Comparison of ENCODE assay signal across 36 cellular contexts in genomic region chr5:5273976-5274375, GRCh38.
"Had no signal": no experiment of that assay in that cellular context is flagged by ENCODE, and none has a peak within 500 bp of the region (broad histone marks: within the 10 kb centered on the region; RNA-seq: fewer than 3 reads in every experiment).

No MANE protein-coding gene starts in this region.

- H3K9me3 ChIP-seq: ascending aorta had no signal

- H3K4me3 ChIP-seq: ascending aorta, cardiac muscle cell had no signal

- H3K9me3 Mint-ChIP-seq: activated B cell treated with CpG ODN at 0.5 μM for 24 hours; activated CD4-positive, alpha-beta memory T cell treated with anti-CD3 and anti-CD28 coated beads for 36 hours; activated CD4-positive, alpha-beta T cell treated with anti-CD3 and anti-CD28 coated beads, Interleukin-2, amount 10 ng/mL, durations not matched to agents 24 days and 14 days; activated naive CD4-positive, alpha-beta T cell treated with anti-CD3 and anti-CD28 coated beads, Interleukin-2, amount 50 U/mL, for 24 hours; activated naive CD8-positive, alpha-beta T cell treated with anti-CD3 and anti-CD28 coated beads, Interleukin-2, amount 10 ng/mL, durations not matched to agents 7 days and 5 days; activated T-cell treated with anti-CD3 and anti-CD28 coated beads, Interleukin-2, amount 50 U/mL, for 24 hours; activated T-helper 2 cell treated with anti-CD3 and anti-CD28 coated beads, Interferon-gamma antibody, Interleukin-2, Interleukin-4, amounts not matched to agents 10 μg/mL and 5 μg/mL and 100 μg/mL, durations not matched to agents 14 hours and 24 hours and 36 hours; central memory CD8-positive, alpha-beta T cell; T-helper 1 cell treated with Interleukin-12 subunit alpha and Interleukin-12 subunit beta and Interleukin-4 antibody, amounts not matched to agents 30 μg/mL and 1 μg/mL, for 36 hours; T-helper 2 cell treated with Interferon-gamma antibody and Interleukin-4, amounts not matched to agents 5 μg/mL and 100 μg/mL, for 36 hours had no signal

- H3K4me1 Mint-ChIP-seq: activated B cell treated with CpG ODN at 0.5 μM for 24 hours; activated CD4-positive, alpha-beta T cell treated with anti-CD3 and anti-CD28 coated beads, Interleukin-2, amount 10 ng/mL, durations not matched to agents 24 days and 14 days; activated naive CD4-positive, alpha-beta T cell treated with anti-CD3 and anti-CD28 coated beads, Interleukin-2, amount 10 ng/mL, durations not matched to agents 7 days and 5 days; activated naive CD4-positive, alpha-beta T cell treated with anti-CD3 and anti-CD28 coated beads, Interleukin-2, amount 50 U/mL, for 24 hours; activated naive CD8-positive, alpha-beta T cell treated with anti-CD3 and anti-CD28 coated beads, Interleukin-2, amount 10 ng/mL, durations not matched to agents 7 days and 5 days; activated naive CD8-positive, alpha-beta T cell treated with anti-CD3 and anti-CD28 coated beads, Interleukin-2, amount 50 U/mL, for 24 hours; central memory CD8-positive, alpha-beta T cell had no signal

- ATAC-seq: activated CD8-positive, alpha-beta T cell treated with anti-CD3 and anti-CD28 coated beads, Interleukin-2, amount 10 ng/mL, durations not matched to agents 7 days and 5 days; activated naive CD8-positive, alpha-beta T cell treated with anti-CD3 and anti-CD28 coated beads, Interleukin-2, amount 50 U/mL, for 24 hours had no signal

- H3K27me3 ChIP-seq: ascending aorta, cardiac muscle cell had no signal

- H3K4me1 ChIP-seq: ascending aorta had no signal

- H3K27ac Mint-ChIP-seq: activated B cell treated with CpG ODN at 0.5 μM for 24 hours; activated CD4-positive, alpha-beta memory T cell treated with anti-CD3 and anti-CD28 coated beads for 36 hours; activated CD4-positive, alpha-beta T cell treated with anti-CD3 and anti-CD28 coated beads, Interleukin-2, amount 10 ng/mL, durations not matched to agents 24 days and 14 days; activated CD8-positive, alpha-beta T cell treated with anti-CD3 and anti-CD28 coated beads, Interleukin-2, amount 10 ng/mL, durations not matched to agents 7 days and 5 days; activated naive CD4-positive, alpha-beta T cell treated with anti-CD3 and anti-CD28 coated beads, Interleukin-2, amount 10 ng/mL, durations not matched to agents 7 days and 5 days; activated naive CD4-positive, alpha-beta T cell treated with anti-CD3 and anti-CD28 coated beads, Interleukin-2, amount 50 U/mL, for 24 hours; activated naive CD8-positive, alpha-beta T cell; activated naive CD8-positive, alpha-beta T cell treated with anti-CD3 and anti-CD28 coated beads, Interleukin-2, amount 10 ng/mL, durations not matched to agents 7 days and 5 days; activated naive CD8-positive, alpha-beta T cell treated with anti-CD3 and anti-CD28 coated beads, Interleukin-2, amount 50 U/mL, for 24 hours; activated T-cell treated with anti-CD3 and anti-CD28 coated beads, Interleukin-2, amount 50 U/mL, for 24 hours; activated T-helper 2 cell treated with anti-CD3 and anti-CD28 coated beads, Interferon-gamma antibody, Interleukin-2, Interleukin-4, amounts not matched to agents 10 μg/mL and 5 μg/mL and 100 μg/mL, durations not matched to agents 14 hours and 24 hours and 36 hours; brain; T-helper 1 cell treated with Interleukin-12 subunit alpha and Interleukin-12 subunit beta and Interleukin-4 antibody, amounts not matched to agents 30 μg/mL and 1 μg/mL, for 36 hours; T-helper 2 cell treated with Interferon-gamma antibody and Interleukin-4, amounts not matched to agents 5 μg/mL and 100 μg/mL, for 36 hours had no signal

- H3K27ac ChIP-seq: ascending aorta, cardiac muscle cell, VCaP had no signal

- DNase-seq: activated B cell treated with CpG ODN at 0.5 μM for 24 hours; activated CD4-positive, alpha-beta memory T cell treated with anti-CD3 and anti-CD28 coated beads for 36 hours; activated CD4-positive, alpha-beta T cell treated with anti-CD3 and anti-CD28 coated beads for 4 hours; activated CD4-positive, alpha-beta T cell treated with anti-CD3 and anti-CD28 coated beads, Interleukin-2, amount 10 ng/mL, durations not matched to agents 24 days and 14 days; activated CD4-positive, alpha-beta T cell treated with anti-CD3 and anti-CD28 coated beads, Interleukin-2, amount 50 U/mL, for 1 hour; activated CD4-positive, alpha-beta T cell treated with anti-CD3 and anti-CD28 coated beads, Interleukin-2, amount 50 U/mL, for 4 hours; activated CD4-positive, CD25-positive, alpha-beta regulatory T cell treated with anti-CD3 and anti-CD28 coated beads, Interleukin-2, amount 50 U/mL, for 72 hours; activated CD8-positive, alpha-beta memory T cell treated with anti-CD3 and anti-CD28 coated beads for 24 hours; activated CD8-positive, alpha-beta memory T cell treated with anti-CD3 and anti-CD28 coated beads, Interleukin-2, amount 50 U/mL, for 48 hours; activated CD8-positive, alpha-beta T cell treated with anti-CD3 and anti-CD28 coated beads, Interleukin-2, amount 10 ng/mL, durations not matched to agents 7 days and 5 days; activated effector memory CD4-positive, alpha-beta T cell treated with Interleukin-2 at 50 U/mL for 16 hours; activated gamma-delta T cell; activated naive CD4-positive, alpha-beta T cell treated with anti-CD3 and anti-CD28 coated beads, Interleukin-2, amount 10 ng/mL, durations not matched to agents 7 days and 5 days; activated naive CD4-positive, alpha-beta T cell treated with Interleukin-2 at 50 U/mL for 16 hours; activated naive CD8-positive, alpha-beta T cell treated with anti-CD3 and anti-CD28 coated beads, Interleukin-2, amount 10 ng/mL, durations not matched to agents 7 days and 5 days; activated naive CD8-positive, alpha-beta T cell treated with anti-CD3 and anti-CD28 coated beads, Interleukin-2, amount 50 U/mL, for 24 hours; activated T-cell treated with anti-CD3 and anti-CD28 coated beads, Interleukin-2, amount 50 U/mL, for 24 hours; activated T-cell treated with anti-CD3 and anti-CD28 coated beads, Interleukin-2, amount 50 U/mL, for 48 hours; amygdala; anterior cingulate cortex; caudate nucleus; cerebellar nuclear complex; SW 1271; T-helper 1 cell; T-helper 2 cell; T-helper 9 cell had no signal

- H3K36me3 ChIP-seq: ascending aorta, cardiac muscle cell had no signal

- H3K36me3 Mint-ChIP-seq: activated CD4-positive, alpha-beta memory T cell treated with anti-CD3 and anti-CD28 coated beads for 36 hours; activated naive CD4-positive, alpha-beta T cell treated with anti-CD3 and anti-CD28 coated beads, Interleukin-2, amount 10 ng/mL, durations not matched to agents 7 days and 5 days; activated naive CD4-positive, alpha-beta T cell treated with anti-CD3 and anti-CD28 coated beads, Interleukin-2, amount 50 U/mL, for 24 hours; activated naive CD8-positive, alpha-beta T cell; activated naive CD8-positive, alpha-beta T cell treated with anti-CD3 and anti-CD28 coated beads, Interleukin-2, amount 10 ng/mL, durations not matched to agents 7 days and 5 days; brain had no signal

- H3K4me3 Mint-ChIP-seq: activated B cell treated with CpG ODN at 0.5 μM for 24 hours; activated CD4-positive, alpha-beta memory T cell treated with anti-CD3 and anti-CD28 coated beads for 36 hours; activated CD4-positive, alpha-beta T cell treated with anti-CD3 and anti-CD28 coated beads, Interleukin-2, amount 10 ng/mL, durations not matched to agents 24 days and 14 days; activated CD8-positive, alpha-beta T cell treated with anti-CD3 and anti-CD28 coated beads, Interleukin-2, amount 10 ng/mL, durations not matched to agents 7 days and 5 days; activated naive CD4-positive, alpha-beta T cell treated with anti-CD3 and anti-CD28 coated beads, Interleukin-2, amount 10 ng/mL, durations not matched to agents 7 days and 5 days; activated naive CD4-positive, alpha-beta T cell treated with anti-CD3 and anti-CD28 coated beads, Interleukin-2, amount 50 U/mL, for 24 hours; activated naive CD8-positive, alpha-beta T cell; activated naive CD8-positive, alpha-beta T cell treated with anti-CD3 and anti-CD28 coated beads, Interleukin-2, amount 10 ng/mL, durations not matched to agents 7 days and 5 days; activated naive CD8-positive, alpha-beta T cell treated with anti-CD3 and anti-CD28 coated beads, Interleukin-2, amount 50 U/mL, for 24 hours; activated T-cell treated with anti-CD3 and anti-CD28 coated beads, Interleukin-2, amount 50 U/mL, for 24 hours; brain; central memory CD8-positive, alpha-beta T cell; T-helper 1 cell treated with Interleukin-12 subunit alpha and Interleukin-12 subunit beta and Interleukin-4 antibody, amounts not matched to agents 30 μg/mL and 1 μg/mL, for 36 hours; T-helper 2 cell treated with Interferon-gamma antibody and Interleukin-4, amounts not matched to agents 5 μg/mL and 100 μg/mL, for 36 hours had no signal

- H3K27me3 Mint-ChIP-seq: activated B cell treated with CpG ODN at 0.5 μM for 24 hours; activated CD4-positive, alpha-beta T cell treated with anti-CD3 and anti-CD28 coated beads, Interleukin-2, amount 10 ng/mL, durations not matched to agents 24 days and 14 days; activated naive CD4-positive, alpha-beta T cell treated with anti-CD3 and anti-CD28 coated beads, Interleukin-2, amount 10 ng/mL, durations not matched to agents 7 days and 5 days; activated naive CD8-positive, alpha-beta T cell; activated naive CD8-positive, alpha-beta T cell treated with anti-CD3 and anti-CD28 coated beads, Interleukin-2, amount 10 ng/mL, durations not matched to agents 7 days and 5 days; activated naive CD8-positive, alpha-beta T cell treated with anti-CD3 and anti-CD28 coated beads, Interleukin-2, amount 50 U/mL, for 24 hours; activated T-cell treated with anti-CD3 and anti-CD28 coated beads, Interleukin-2, amount 50 U/mL, for 24 hours; brain had no signal
